12 cellular contexts compared by ENCODE assay signal in the genomic region with DNA sequence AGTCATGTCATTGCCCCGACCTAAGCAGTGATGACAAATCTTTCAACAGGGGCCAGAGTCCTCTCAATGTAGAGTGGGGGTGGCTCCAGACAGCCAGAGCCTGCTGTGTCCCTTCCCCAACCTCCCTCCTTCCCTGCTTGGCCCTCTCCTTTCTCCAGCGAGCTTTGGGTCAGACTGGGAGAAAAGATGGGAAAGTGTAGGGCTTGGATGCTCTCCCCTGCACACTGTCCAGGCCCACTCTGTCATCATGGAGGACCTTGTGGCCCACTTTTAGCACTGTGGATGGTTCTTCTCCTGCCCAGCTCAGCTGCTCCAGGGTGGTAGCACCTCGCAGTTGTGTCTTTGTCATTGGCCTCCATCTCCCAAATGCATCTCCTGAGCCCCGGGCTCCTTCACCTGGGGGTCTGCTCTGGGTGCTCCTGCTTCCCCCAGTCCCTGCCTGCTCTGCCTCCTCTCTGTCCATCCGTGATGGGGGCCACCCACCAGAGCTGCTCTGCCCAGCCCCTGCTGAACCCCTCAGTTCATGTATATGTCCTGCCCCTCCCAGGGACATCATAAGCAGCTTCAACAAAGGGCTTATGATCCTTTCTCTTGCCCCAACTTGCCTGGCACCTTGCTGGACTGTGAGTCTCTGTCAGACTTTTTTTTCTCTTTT. TPM values are rescaled to one million over a fixed set of nuclear protein-coding genes. Genes with fewer than 3 reads are reported as not detected.
DNase-seq lines count a peak whose midpoint lies in the region; ATAC-seq and TF ChIP-seq lines count a peak whose summit lies in the region.
"Had no signal": no experiment of that assay in that cellular context is flagged by ENCODE, and none has a peak within 500 bp of the region (broad histone marks: within the 10 kb centered on the region; RNA-seq: fewer than 3 reads in every experiment).

No MANE protein-coding gene starts in this region.

- no peaks in the 10 kb centered on the region; the same call in 1 of the 2 replicates for H3K9me3 ChIP-seq in SJSA1 (replicated peaks)
- H3K9me3 ChIP-seq in neural progenitor cell (ENCODE audit: low read depth) = no peaks in the 10 kb centered on the region
- H3K9me3 ChIP-seq in upper lobe of right lung = no peaks in the 10 kb centered on the region
- H3K9me3 ChIP-seq: HAP-1 had no signal

- H3K27me3 ChIP-seq in SJSA1 (replicated peaks) (no peaks in the 10 kb centered on the region), neural progenitor cell (no peaks in the 10 kb centered on the region), upper lobe of right lung (no peaks in the 10 kb centered on the region)

- intact Hi-C loops in upper lobe of right lung (cut with DNase I) = no loop called here
- intact Hi-C loops in activated CD4-positive, alpha-beta memory T cell treated with anti-CD3 and anti-CD28 coated beads for 36 hours (cut with micrococcal nuclease) = no loop called here

- peaks cover 14% of the 10 kb centered on the region for H3K27me3 Mint-ChIP-seq in neural progenitor cell (ENCODE audit: insufficient read depth, low read depth)
- H3K27me3 Mint-ChIP-seq in activated CD4-positive, alpha-beta memory T cell treated with anti-CD3 and anti-CD28 coated beads for 36 hours = no peaks in the 10 kb centered on the region

- H3K36me3 ChIP-seq in SJSA1 (no peaks in the 10 kb centered on the region), neural progenitor cell (no peaks in the 10 kb centered on the region), upper lobe of right lung (no peaks in the 10 kb centered on the region)
- H3K36me3 ChIP-seq: HAP-1 had no signal

- H3K27ac ChIP-seq in SJSA1 (peak overlapping the region; percentile 77), neural progenitor cell (no peak overlapping the region), upper lobe of right lung (no peak overlapping the region)

- H3K36me3 Mint-ChIP-seq in neural progenitor cell = no peaks in the 10 kb centered on the region
- no peaks in the 10 kb centered on the region for H3K36me3 Mint-ChIP-seq in activated CD4-positive, alpha-beta memory T cell treated with anti-CD3 and anti-CD28 coated beads for 36 hours

- H4K20me1 ChIP-seq in neural progenitor cell (ENCODE audit: low read depth) = no peaks in the 10 kb centered on the region

- no peaks in the 10 kb centered on the region for H3F3A ChIP-seq in neural progenitor cell (ENCODE audit: low read depth)

- POLR2A ChIA-PET in activated CD4-positive, alpha-beta memory T cell treated with anti-CD3 and anti-CD28 coated beads for 36 hours (lab: Charles Lee) = no interaction called here

- no peak overlapping the region for H3K4me3 Mint-ChIP-seq in neural progenitor cell
- no peak overlapping the region for H3K4me3 Mint-ChIP-seq in activated CD4-positive, alpha-beta memory T cell treated with anti-CD3 and anti-CD28 coated beads for 36 hours

- H3K4me3 ChIP-seq in SJSA1 (no peak overlapping the region), fibroblast of pulmonary artery (replicated peaks; ENCODE audit: low read depth, low read length) (peak overlapping the region; percentile 38), neural progenitor cell (no peak overlapping the region), upper lobe of right lung (no peak overlapping the region)
- H3K4me3 ChIP-seq: HAP-1 had no signal

- peaks cover 18% of the 10 kb centered on the region for H3K4me1 ChIP-seq in SJSA1 (replicated peaks)
- no peaks in the 10 kb centered on the region for H3K4me1 ChIP-seq in neural progenitor cell
- peaks cover 11% of the 10 kb centered on the region for H3K4me1 ChIP-seq in upper lobe of right lung
- H3K4me1 ChIP-seq: HAP-1 had no signal

- no peak overlapping the region for H2AFZ ChIP-seq in neural progenitor cell (replicated peaks)

- peaks cover 7% of the 10 kb centered on the region for H3K9me3 Mint-ChIP-seq in neural progenitor cell
- peaks cover 7% of the 10 kb centered on the region for H3K9me3 Mint-ChIP-seq in activated CD4-positive, alpha-beta memory T cell treated with anti-CD3 and anti-CD28 coated beads for 36 hours

- no peaks in the 10 kb centered on the region for H3K79me2 ChIP-seq in neural progenitor cell (ENCODE audit: low read depth)

- TF ChIP-seq CTCF in fibroblast of pulmonary artery (IDR thresholded peaks at IDR 0.05; ENCODE audit: low read length, missing control alignments) (no peak), neural progenitor cell (IDR thresholded peaks at IDR 0.05) (no peak), upper lobe of right lung (IDR thresholded peaks at IDR 0.05) (no peak)

- DNase-seq in SJSA1 (ENCODE audit: low read depth in 1 of 2, low spot score in 2 of 2) (peak in 1 of 2 experiments; percentile 38), fibroblast of pulmonary artery (ENCODE audit: low read depth) (no peak), neural progenitor cell (ENCODE audit: low spot score) (no peak), upper lobe of right lung (no peak), SIG-M5 treated with dmso at 0.1 percent for 504 hours (lab: John Stamatoyannopoulos, UW; ENCODE audit: unreplicated experiment) (no peak), T1000 (lab: John Stamatoyannopoulos, UW) (no peak)
- no peak for DNase-seq in activated CD4-positive, alpha-beta memory T cell treated with anti-CD3 and anti-CD28 coated beads for 36 hours
- DNase-seq: activated CD4-positive, alpha-beta T cell treated with anti-CD3 and anti-CD28 coated beads for 1 hour; activated naive CD4-positive, alpha-beta T cell; NCI-H1105 treated with DMSO at 0.1 percent for 48 hours had no signal

- peaks cover 21% of the 10 kb centered on the region for H3K4me1 Mint-ChIP-seq in neural progenitor cell
- no peaks in the 10 kb centered on the region for H3K4me1 Mint-ChIP-seq in activated CD4-positive, alpha-beta memory T cell treated with anti-CD3 and anti-CD28 coated beads for 36 hours (ENCODE audit: low read depth)

- H3K4me2 ChIP-seq in neural progenitor cell = no peak overlapping the region

- H3K27ac Mint-ChIP-seq in neural progenitor cell = peak overlapping the region; percentile 44
- H3K27ac Mint-ChIP-seq in activated CD4-positive, alpha-beta memory T cell treated with anti-CD3 and anti-CD28 coated beads for 36 hours = no peak overlapping the region

- CTCF ChIA-PET in activated CD4-positive, alpha-beta memory T cell treated with anti-CD3 and anti-CD28 coated beads for 36 hours (lab: Charles Lee) = interaction anchor here (2.1 kb wide), 1 partner anchor 10 kb away, joined by 8 read pairs; no protein-coding TSS in a partner anchor

- peak; percentile 27 for ATAC-seq in upper lobe of right lung
- ATAC-seq in GM18867 (IDR thresholded peaks at IDR 0.05; ENCODE audit: unreplicated experiment) = no peak

- H3K9ac ChIP-seq in neural progenitor cell = no peak overlapping the region

RNA-seq across cellular contexts. Expression of a gene that starts 37.5 kb away (rescaled TPM):
- total RNA-seq in SJSA1 (2014; rRNA removed; shearing (Covaris generic)) = not detected in 2 replicates
- total RNA-seq in neural progenitor cell (ENCODE audit: low replicate concordance) (not detected in 2 replicates), upper lobe of right lung (0.35 TPM)
- not detected for total RNA-seq in activated CD4-positive, alpha-beta memory T cell treated with anti-CD3 and anti-CD28 coated beads for 36 hours
